In genomic region chr16:88758227-88758943, GRCh38 we compare ENCODE assay signal across 13 cellular contexts. TPM values are rescaled to one million over a fixed set of nuclear protein-coding genes. Genes with fewer than 3 reads are reported as not detected.
A peak's percentile ranks its signal among the peaks of the same experiment; 100 is the strongest.
DNase-seq lines count a peak whose midpoint lies in the region; ATAC-seq and TF ChIP-seq lines count a peak whose summit lies in the region.
"Had no signal": no experiment of that assay in that cellular context is flagged by ENCODE, and none has a peak within 500 bp of the region (broad histone marks: within the 10 kb centered on the region; RNA-seq: fewer than 3 reads in every experiment).

No MANE protein-coding gene starts in this region.

- 86 to 90% (median 90%) methylated on average over 10 to 13 of the region's 13 CpGs for WGBS in stomach, 5 donors

- ATAC-seq in WTC11 (no peak), GM21515 (IDR thresholded peaks at IDR 0.05; ENCODE audit: unreplicated experiment) (no peak)
- ATAC-seq: A549 had no signal

- H3K9me3 ChIP-seq in stomach: no peaks in the 10 kb centered on the region
- H3K9me3 ChIP-seq: A549, neutrophil had no signal

- DNase-seq in NCI-H345 (lab: John Stamatoyannopoulos, UW) (peak; percentile 7), NCI-H345 treated with DMSO at 0.1 percent for 48 hours (lab: John Stamatoyannopoulos, UW; ENCODE audit: unreplicated experiment) (no peak), WTC11 (ENCODE audit: low spot score) (no peak), kidney tubule cell (ENCODE audit: low spot score) (peak; percentile 80), stomach (no peak), NK-92 (lab: John Stamatoyannopoulos, UW; ENCODE audit: unreplicated experiment) (no peak), NOMO-1 treated with dmso at 0.1 percent for 144 hours (lab: John Stamatoyannopoulos, UW; ENCODE audit: unreplicated experiment) (no peak)
- DNase-seq: activated naive CD8-positive, alpha-beta T cell treated with anti-CD3 and anti-CD28 coated beads for 36 hours; NCI-H1105 treated with DMSO at 0.1 percent for 48 hours; Right ventricle myocardium superior had no signal

- H3K27me3 Mint-ChIP-seq in WTC11 (ENCODE audit: low read depth): no peaks in the 10 kb centered on the region
- H3K27me3 Mint-ChIP-seq: activated naive CD8-positive, alpha-beta T cell treated with anti-CD3 and anti-CD28 coated beads for 36 hours had no signal

- H3K4me1 Mint-ChIP-seq in WTC11: peaks cover 25% of the 10 kb centered on the region
- H3K4me1 Mint-ChIP-seq: activated naive CD8-positive, alpha-beta T cell treated with anti-CD3 and anti-CD28 coated beads for 36 hours had no signal

- no peak for TF ChIP-seq POLR2A in stomach (IDR thresholded peaks at IDR 0.05)

- H3K27ac Mint-ChIP-seq in WTC11: peak overlapping the region; percentile 33; the same call in 1 of the 2 replicates
- H3K27ac Mint-ChIP-seq: activated naive CD8-positive, alpha-beta T cell treated with anti-CD3 and anti-CD28 coated beads for 36 hours had no signal

- no peak for TF ChIP-seq CTCF in WTC11 (IDR thresholded peaks at IDR 0.05)
- no peak for TF ChIP-seq CTCF in stomach (IDR thresholded peaks at IDR 0.05)

- peaks cover 0 to 12% (median 2%) of the 10 kb centered on the region in 4 donors for H3K36me3 ChIP-seq in stomach
- H3K36me3 ChIP-seq: neutrophil had no signal

- H3K4me1 ChIP-seq in stomach: peaks cover 35 to 81% (median 57%) of the 10 kb centered on the region in 4 donors

- POLR2A ChIA-PET in WTC11 (lab: Charles Lee): interaction anchor here (0.9 to 1.6 kb wide), 3 partner anchors 11 to 51 kb away, joined by 3 to 4 read pairs (median 4); no protein-coding TSS in a partner anchor

- no peaks in the 10 kb centered on the region for H3K9me3 Mint-ChIP-seq in WTC11
- H3K9me3 Mint-ChIP-seq: activated naive CD8-positive, alpha-beta T cell treated with anti-CD3 and anti-CD28 coated beads for 36 hours had no signal

- no peaks in the 10 kb centered on the region for H3K27me3 ChIP-seq in stomach
- H3K27me3 ChIP-seq: neutrophil had no signal

- intact Hi-C loops in stomach (cut with DNase I; ENCODE audit: low total_unique reads): no loop called here

- CTCF ChIA-PET in WTC11 (lab: Charles Lee): interaction anchor here (0.9 to 9.0 kb wide), 12 partner anchors 8 to 99 kb away, joined by 3 to 185 read pairs (median 8); partner anchors contain the start of gene PIEZO1

- H3K27ac ChIP-seq in stomach: peak overlapping the region in 3 of 5 donors; percentile 62 to 84 (median 73)
- H3K27ac ChIP-seq: A549, neutrophil had no signal

- H3K4me3 ChIP-seq in stomach: no peak overlapping the region
- H3K4me3 ChIP-seq: A549 had no signal

- no peak for TF ChIP-seq EP300 in stomach (IDR thresholded peaks at IDR 0.05)

- no peak overlapping the region for H3K4me3 Mint-ChIP-seq in WTC11
- H3K4me3 Mint-ChIP-seq: activated naive CD8-positive, alpha-beta T cell treated with anti-CD3 and anti-CD28 coated beads for 36 hours had no signal

- no peaks in the 10 kb centered on the region for H3K36me3 Mint-ChIP-seq in WTC11

TF ChIP-seq in WTC11, 78 proteins besides CTCF, POLR2A, EP300 and RAD21:
- TF ChIP-seq CREB1 (CRISPR knock-in tag; IDR thresholded peaks at IDR 0.05): no peak
- TF ChIP-seq NFYB (CRISPR knock-in tag; conservative IDR thresholded peaks at IDR 0.05; ENCODE audit: low read depth): no peak
- no peak for TF ChIP-seq MXD4 (CRISPR knock-in tag; IDR thresholded peaks at IDR 0.05; ENCODE audit: borderline replicate concordance)
- no peak for TF ChIP-seq ZNF416 (CRISPR knock-in tag; IDR thresholded peaks at IDR 0.05)
- no peak for TF ChIP-seq SMAD4 (CRISPR knock-in tag; IDR thresholded peaks at IDR 0.05)
- no peak for TF ChIP-seq FOXP4 (CRISPR knock-in tag; IDR thresholded peaks at IDR 0.05)
- TF ChIP-seq ATF3 (CRISPR knock-in tag; conservative IDR thresholded peaks at IDR 0.05): no peak
- TF ChIP-seq E2F1 (CRISPR knock-in tag; IDR thresholded peaks at IDR 0.05): no peak
- TF ChIP-seq USF2 (CRISPR knock-in tag; IDR thresholded peaks at IDR 0.05): no peak
- TF ChIP-seq ZNF423 (CRISPR knock-in tag; IDR thresholded peaks at IDR 0.05): no peak
- TF ChIP-seq HMGXB4 (CRISPR knock-in tag; IDR thresholded peaks at IDR 0.05): no peak
- no peak for TF ChIP-seq IRF1 (CRISPR knock-in tag; IDR thresholded peaks at IDR 0.05)
- TF ChIP-seq ZNF317 (CRISPR knock-in tag; IDR thresholded peaks at IDR 0.05; ENCODE audit: borderline replicate concordance, low read depth): no peak
- no peak for TF ChIP-seq FOXJ3 (CRISPR knock-in tag; IDR thresholded peaks at IDR 0.05; ENCODE audit: borderline replicate concordance)
- TF ChIP-seq ZNF232 (CRISPR knock-in tag; IDR thresholded peaks at IDR 0.05): no peak
- no peak for TF ChIP-seq TP53 (CRISPR knock-in tag; IDR thresholded peaks at IDR 0.05)
- no peak for TF ChIP-seq KAT7 (CRISPR knock-in tag; IDR thresholded peaks at IDR 0.05; ENCODE audit: borderline replicate concordance)
TF ChIP-seq in WTC11: peak in this region for 0.

RNA-seq across cellular contexts. Expression of gene PIEZO1, which starts 26.6 kb away (rescaled TPM):
- 68.3 to 75.1 TPM (median 71.3 TPM) in 3 replicates for total RNA-seq in WTC11 (2021)
- total RNA-seq in stomach: 100 to 1,000 TPM in 4 of 5 donors, 10 to 100 TPM in 1; 81.7 to 171 (median 128) TPM
- 100 to 1,000 TPM in 1 of 3 donors, 10 to 100 TPM in 2; 43.7 to 153 (median 49.1) TPM for polyA plus RNA-seq in stomach

RNA-seq across cellular contexts. Expression of gene CDT1, which starts 45.2 kb away (rescaled TPM):
- total RNA-seq in WTC11 (2021) (142 to 154 TPM (median 149 TPM) in 3 replicates), stomach (100 to 1,000 TPM in 1 of 5 donors, 10 to 100 TPM in 1, 1 to 10 TPM in 3; 1.5 to 147 (median 8.7) TPM)
- polyA plus RNA-seq in stomach: 1 to 10 TPM; 3.2 to 5.2 (median 4.1) TPM

RNA-seq across cellular contexts. Expression of gene CTU2, which starts 52.1 kb away (rescaled TPM):
- total RNA-seq in WTC11 (2021) (42.1 to 52.4 TPM (median 43.7 TPM) in 3 replicates), stomach (10 to 100 TPM in 3 of 5 donors, 1 to 10 TPM in 2; 1.8 to 53.3 (median 11.2) TPM)
- polyA plus RNA-seq in stomach: 10 to 100 TPM; 13.4 to 21.6 (median 16.1) TPM

RNA-seq across cellular contexts. Expression of gene RNF166, which starts 52.2 kb away (rescaled TPM):
- total RNA-seq in WTC11 (2021) (38.5 to 46.2 TPM (median 40.5 TPM) in 3 replicates), stomach (10 to 100 TPM in 4 of 5 donors, 1 to 10 TPM in 1; 8.8 to 31.9 (median 14.6) TPM)
- polyA plus RNA-seq in stomach: 10 to 100 TPM; 11.5 to 20.6 (median 13.1) TPM

RNA-seq across cellular contexts. Expression of gene APRT, which starts 53.3 kb away (rescaled TPM):
- total RNA-seq in WTC11 (2021): 272 to 288 TPM (median 282 TPM) in 3 replicates
- 100 to 1,000 TPM in 2 of 5 donors, 10 to 100 TPM in 3; 18.1 to 340 (median 85.3) TPM for total RNA-seq in stomach
- 100 to 1,000 TPM; 224 to 250 (median 241) TPM for polyA plus RNA-seq in stomach

Comparison
In these comparisons a context has a peak if more than half of its experiments do, and no peak if none do; other contexts are left out.
1. DNase-seq: peak in NCI-H345 (single experiment) and kidney tubule cell (single experiment); none in NCI-H345 treated with DMSO at 0.1 percent for 48 hours (single experiment), WTC11 (single experiment), stomach (single experiment), NK-92 (single experiment) and NOMO-1 treated with dmso at 0.1 percent for 144 hours (single experiment).